In genomic region chr7:43747703-43748102, GRCh38 we compare ENCODE assay signal across 1 cellular context.
TF ChIP-seq lines count a peak whose summit lies in the region.

No MANE protein-coding gene starts in this region.

TF ChIP-seq in K562, 482 proteins besides CTCF, POLR2A, EP300 and RAD21:
- no peak for TF ChIP-seq RBM22 (IDR thresholded peaks at IDR 0.05; ENCODE audit: low read depth, low read length, poor library complexity, severe bottlenecking)
- no peak for TF ChIP-seq HSF4 (CRISPR knock-in tag; IDR thresholded peaks at IDR 0.05; ENCODE audit: borderline replicate concordance)
- TF ChIP-seq MCM7 (IDR thresholded peaks at IDR 0.05): no peak
- no peak for TF ChIP-seq KDM5B (IDR thresholded peaks at IDR 0.05; ENCODE audit: insufficient replicate concordance, low read depth, low read length)
- TF ChIP-seq, protein P1, sequence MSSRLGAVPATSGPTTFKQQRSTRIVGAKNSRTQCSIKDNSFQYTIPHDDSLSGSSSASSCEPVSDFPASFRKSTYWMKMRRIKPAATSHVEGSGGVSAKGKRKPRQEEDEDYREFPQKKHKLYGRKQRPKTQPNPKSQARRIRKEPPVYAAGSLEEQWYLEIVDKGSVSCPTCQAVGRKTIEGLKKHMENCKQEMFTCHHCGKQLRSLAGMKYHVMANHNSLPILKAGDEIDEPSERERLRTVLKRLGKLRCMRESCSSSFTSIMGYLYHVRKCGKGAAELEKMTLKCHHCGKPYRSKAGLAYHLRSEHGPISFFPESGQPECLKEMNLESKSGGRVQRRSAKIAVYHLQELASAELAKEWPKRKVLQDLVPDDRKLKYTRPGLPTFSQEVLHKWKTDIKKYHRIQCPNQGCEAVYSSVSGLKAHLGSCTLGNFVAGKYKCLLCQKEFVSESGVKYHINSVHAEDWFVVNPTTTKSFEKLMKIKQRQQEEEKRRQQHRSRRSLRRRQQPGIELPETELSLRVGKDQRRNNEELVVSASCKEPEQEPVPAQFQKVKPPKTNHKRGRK (tag; IDR thresholded peaks at IDR 0.05): no peak
- no peak for TF ChIP-seq NEUROD1 (IDR thresholded peaks at IDR 0.05; ENCODE audit: borderline replicate concordance, low read depth, low read length, partially characterized antibody)
- no peak for TF ChIP-seq ZNF316 (IDR thresholded peaks at IDR 0.05)
- no peak for TF ChIP-seq HINFP (tag; conservative IDR thresholded peaks at IDR 0.05; ENCODE audit: low read depth)
- no peak for TF ChIP-seq DACH1 (IDR thresholded peaks at IDR 0.05; ENCODE audit: partially characterized antibody)
- no peak for TF ChIP-seq FOXJ2 (tag; IDR thresholded peaks at IDR 0.05)
